Comparison of ENCODE assay signal across 1 cellular context in genomic region chr9:130345009-130345992, GRCh38.
A peak's percentile ranks its signal among the peaks of the same experiment; 100 is the strongest.
TF ChIP-seq lines count a peak whose summit lies in the region.

No MANE protein-coding gene starts in this region.

TF ChIP-seq in HEK293, 187 proteins besides CTCF, POLR2A, EP300 and RAD21 (continued from another document):
- TF ChIP-seq, protein P1, sequence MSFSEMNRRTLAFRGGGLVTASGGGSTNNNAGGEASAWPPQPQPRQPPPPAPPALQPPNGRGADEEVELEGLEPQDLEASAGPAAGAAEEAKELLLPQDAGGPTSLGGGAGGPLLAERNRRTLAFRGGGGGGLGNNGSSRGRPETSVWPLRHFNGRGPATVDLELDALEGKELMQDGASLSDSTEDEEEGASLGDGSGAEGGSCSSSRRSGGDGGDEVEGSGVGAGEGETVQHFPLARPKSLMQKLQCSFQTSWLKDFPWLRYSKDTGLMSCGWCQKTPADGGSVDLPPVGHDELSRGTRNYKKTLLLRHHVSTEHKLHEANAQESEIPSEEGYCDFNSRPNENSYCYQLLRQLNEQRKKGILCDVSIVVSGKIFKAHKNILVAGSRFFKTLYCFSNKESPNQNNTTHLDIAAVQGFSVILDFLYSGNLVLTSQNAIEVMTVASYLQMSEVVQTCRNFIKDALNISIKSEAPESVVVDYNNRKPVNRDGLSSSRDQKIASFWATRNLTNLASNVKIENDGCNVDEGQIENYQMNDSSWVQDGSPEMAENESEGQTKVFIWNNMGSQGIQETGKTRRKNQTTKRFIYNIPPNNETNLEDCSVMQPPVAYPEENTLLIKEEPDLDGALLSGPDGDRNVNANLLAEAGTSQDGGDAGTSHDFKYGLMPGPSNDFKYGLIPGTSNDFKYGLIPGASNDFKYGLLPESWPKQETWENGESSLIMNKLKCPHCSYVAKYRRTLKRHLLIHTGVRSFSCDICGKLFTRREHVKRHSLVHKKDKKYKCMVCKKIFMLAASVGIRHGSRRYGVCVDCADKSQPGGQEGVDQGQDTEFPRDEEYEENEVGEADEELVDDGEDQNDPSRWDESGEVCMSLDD (tag by site-specific recombination; IDR thresholded peaks at IDR 0.05) = no peak
- peak; percentile 84 for TF ChIP-seq ZNF571 (tag by site-specific recombination; IDR thresholded peaks at IDR 0.05)
- TF ChIP-seq ZFHX2 (tag by site-specific recombination; conservative IDR thresholded peaks at IDR 0.05) = 0 out of 2 replicates have a peak, but pooled peaks have one; percentile 31
- peak; percentile 98 for TF ChIP-seq ZNF18 (tag by site-specific recombination; IDR thresholded peaks at IDR 0.05)
- TF ChIP-seq ZNF785 (tag by site-specific recombination; IDR thresholded peaks at IDR 0.05) = peak; percentile 53
- TF ChIP-seq, protein P2, sequence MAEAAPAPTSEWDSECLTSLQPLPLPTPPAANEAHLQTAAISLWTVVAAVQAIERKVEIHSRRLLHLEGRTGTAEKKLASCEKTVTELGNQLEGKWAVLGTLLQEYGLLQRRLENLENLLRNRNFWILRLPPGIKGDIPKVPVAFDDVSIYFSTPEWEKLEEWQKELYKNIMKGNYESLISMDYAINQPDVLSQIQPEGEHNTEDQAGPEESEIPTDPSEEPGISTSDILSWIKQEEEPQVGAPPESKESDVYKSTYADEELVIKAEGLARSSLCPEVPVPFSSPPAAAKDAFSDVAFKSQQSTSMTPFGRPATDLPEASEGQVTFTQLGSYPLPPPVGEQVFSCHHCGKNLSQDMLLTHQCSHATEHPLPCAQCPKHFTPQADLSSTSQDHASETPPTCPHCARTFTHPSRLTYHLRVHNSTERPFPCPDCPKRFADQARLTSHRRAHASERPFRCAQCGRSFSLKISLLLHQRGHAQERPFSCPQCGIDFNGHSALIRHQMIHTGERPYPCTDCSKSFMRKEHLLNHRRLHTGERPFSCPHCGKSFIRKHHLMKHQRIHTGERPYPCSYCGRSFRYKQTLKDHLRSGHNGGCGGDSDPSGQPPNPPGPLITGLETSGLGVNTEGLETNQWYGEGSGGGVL (tag by site-specific recombination; IDR thresholded peaks at IDR 0.05) = 0 out of 2 replicates have a peak, but pooled peaks have one; percentile 12
- TF ChIP-seq, protein P3, sequence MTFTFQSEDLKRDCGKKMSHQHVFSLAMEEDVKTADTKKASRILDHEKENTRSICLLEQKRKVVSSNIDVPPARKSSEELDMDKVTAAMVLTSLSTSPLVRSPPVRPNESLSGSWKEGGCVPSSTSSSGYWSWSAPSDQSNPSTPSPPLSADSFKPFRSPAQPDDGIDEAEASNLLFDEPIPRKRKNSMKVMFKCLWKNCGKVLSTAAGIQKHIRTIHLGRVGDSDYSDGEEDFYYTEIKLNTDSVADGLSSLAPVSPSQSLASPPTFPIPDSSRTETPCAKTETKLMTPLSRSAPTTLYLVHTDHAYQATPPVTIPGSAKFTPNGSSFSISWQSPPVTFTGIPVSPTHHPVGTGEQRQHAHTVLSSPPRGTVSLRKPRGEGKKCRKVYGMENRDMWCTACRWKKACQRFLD (tag by site-specific recombination; IDR thresholded peaks at IDR 0.05) = peak; percentile 33; the same call in 1 of the 2 replicates
- peak; percentile 3 for TF ChIP-seq ZBTB26 (tag by site-specific recombination; optimal IDR thresholded peaks at IDR 0.05)
- TF ChIP-seq ZNF776 (tag by site-specific recombination; IDR thresholded peaks at IDR 0.05; ENCODE audit: borderline replicate concordance) = peak; percentile 62
- 0 out of 2 replicates have a peak, but pooled peaks have one; percentile 19 for TF ChIP-seq KLF7 (tag by site-specific recombination; IDR thresholded peaks at IDR 0.05; ENCODE audit: borderline replicate concordance)
- TF ChIP-seq ZNF26 (tag by site-specific recombination; IDR thresholded peaks at IDR 0.05) = no peak
- no peak for TF ChIP-seq MZF1 (tag by site-specific recombination; IDR thresholded peaks at IDR 0.05; ENCODE audit: borderline replicate concordance)
- TF ChIP-seq ZNF146 (tag by site-specific recombination; IDR thresholded peaks at IDR 0.05) = peak; percentile 4; the same call in 1 of the 2 replicates
- TF ChIP-seq, protein P4, sequence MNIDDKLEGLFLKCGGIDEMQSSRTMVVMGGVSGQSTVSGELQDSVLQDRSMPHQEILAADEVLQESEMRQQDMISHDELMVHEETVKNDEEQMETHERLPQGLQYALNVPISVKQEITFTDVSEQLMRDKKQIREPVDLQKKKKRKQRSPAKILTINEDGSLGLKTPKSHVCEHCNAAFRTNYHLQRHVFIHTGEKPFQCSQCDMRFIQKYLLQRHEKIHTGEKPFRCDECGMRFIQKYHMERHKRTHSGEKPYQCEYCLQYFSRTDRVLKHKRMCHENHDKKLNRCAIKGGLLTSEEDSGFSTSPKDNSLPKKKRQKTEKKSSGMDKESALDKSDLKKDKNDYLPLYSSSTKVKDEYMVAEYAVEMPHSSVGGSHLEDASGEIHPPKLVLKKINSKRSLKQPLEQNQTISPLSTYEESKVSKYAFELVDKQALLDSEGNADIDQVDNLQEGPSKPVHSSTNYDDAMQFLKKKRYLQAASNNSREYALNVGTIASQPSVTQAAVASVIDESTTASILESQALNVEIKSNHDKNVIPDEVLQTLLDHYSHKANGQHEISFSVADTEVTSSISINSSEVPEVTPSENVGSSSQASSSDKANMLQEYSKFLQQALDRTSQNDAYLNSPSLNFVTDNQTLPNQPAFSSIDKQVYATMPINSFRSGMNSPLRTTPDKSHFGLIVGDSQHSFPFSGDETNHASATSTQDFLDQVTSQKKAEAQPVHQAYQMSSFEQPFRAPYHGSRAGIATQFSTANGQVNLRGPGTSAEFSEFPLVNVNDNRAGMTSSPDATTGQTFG (tag by site-specific recombination; IDR thresholded peaks at IDR 0.05; ENCODE audit: borderline replicate concordance) = 0 out of 2 replicates have a peak, but pooled peaks have one; percentile 70
- TF ChIP-seq ZNF350 (tag by site-specific recombination; IDR thresholded peaks at IDR 0.05) = no peak
- TF ChIP-seq ZNF274 (IDR thresholded peaks at IDR 0.05; ENCODE audit: low read length) = no peak
- TF ChIP-seq ZNF274 (tag by site-specific recombination; IDR thresholded peaks at IDR 0.05; ENCODE audit: borderline replicate concordance) = peak; percentile 31; the same call in 1 of the 2 replicates
